ENCODE assay signal across 1 cellular context in genomic region chr5:172852490-172853354, GRCh38.
A peak's percentile ranks its signal among the peaks of the same experiment; 100 is the strongest.
TF ChIP-seq lines count a peak whose summit lies in the region.

No MANE protein-coding gene starts in this region.

TF ChIP-seq in HepG2, 621 proteins besides CTCF, POLR2A, EP300 and RAD21 (continued from another document and continues in another):
- TF ChIP-seq JUN (CRISPR knock-in tag; IDR thresholded peaks at IDR 0.05) (peak; percentile 86), ZNF317 (CRISPR knock-in tag; IDR thresholded peaks at IDR 0.05) (peak; percentile 66; the same call in 1 of the 2 replicates), RELA (CRISPR knock-in tag; IDR thresholded peaks at IDR 0.05) (no peak), ZNF761 (CRISPR knock-in tag; conservative IDR thresholded peaks at IDR 0.05) (peak; percentile 58; the same call in 1 of the 2 replicates), ZNF260 (CRISPR knock-in tag; IDR thresholded peaks at IDR 0.05; ENCODE audit: borderline replicate concordance, low read depth) (0 out of 2 replicates have a peak, but pooled peaks have one; percentile 27), THAP11 (CRISPR knock-in tag; IDR thresholded peaks at IDR 0.05) (peak; percentile 71; the same call in 1 of the 2 replicates), FOXA1 (IDR thresholded peaks at IDR 0.05) (no peak), FOXA1 (CRISPR knock-in tag; IDR thresholded peaks at IDR 0.05) (peak; percentile 53; the same call in 1 of the 2 replicates), ZNF382 (CRISPR knock-in tag; IDR thresholded peaks at IDR 0.05; ENCODE audit: borderline replicate concordance) (no peak), ETV6 (CRISPR knock-in tag; conservative IDR thresholded peaks at IDR 0.05) (no peak), AHDC1 (CRISPR knock-in tag; IDR thresholded peaks at IDR 0.05; ENCODE audit: borderline replicate concordance) (peak; percentile 89), GABPB1 (CRISPR knock-in tag; IDR thresholded peaks at IDR 0.05) (peak; percentile 45), AKNA (CRISPR knock-in tag; IDR thresholded peaks at IDR 0.05; ENCODE audit: borderline replicate concordance) (no peak), ZSCAN9 (CRISPR knock-in tag; IDR thresholded peaks at IDR 0.05; ENCODE audit: borderline replicate concordance) (peak; percentile 60; the same call in 1 of the 2 replicates), ZNF883 (CRISPR knock-in tag; IDR thresholded peaks at IDR 0.05; ENCODE audit: not compliant biosample characterization) (peak; percentile 64), ZNF224 (CRISPR knock-in tag; IDR thresholded peaks at IDR 0.05) (peak; percentile 64; the same call in 1 of the 2 replicates), ZNF775 (CRISPR knock-in tag; IDR thresholded peaks at IDR 0.05; ENCODE audit: borderline replicate concordance) (0 out of 2 replicates have a peak, but pooled peaks have one; percentile 38), CSRNP2 (CRISPR knock-in tag; conservative IDR thresholded peaks at IDR 0.05; ENCODE audit: low read depth) (no peak), LBX2 (CRISPR knock-in tag; IDR thresholded peaks at IDR 0.05; ENCODE audit: borderline replicate concordance) (0 out of 2 replicates have a peak, but pooled peaks have one; percentile 66), ZNF552 (CRISPR knock-in tag; IDR thresholded peaks at IDR 0.05; ENCODE audit: borderline replicate concordance) (peak; percentile 44; the same call in 1 of the 2 replicates), LCORL (IDR thresholded peaks at IDR 0.05) (no peak), LCORL (CRISPR knock-in tag; IDR thresholded peaks at IDR 0.05) (peak; percentile 99), ZNF580 (CRISPR knock-in tag; IDR thresholded peaks at IDR 0.05; ENCODE audit: borderline replicate concordance, low read depth) (no peak; the same call in 1 of the 2 replicates), RCOR2 (CRISPR knock-in tag; IDR thresholded peaks at IDR 0.05) (peak; percentile 92), MLX (CRISPR knock-in tag; IDR thresholded peaks at IDR 0.05) (peak; percentile 94), DNMT3B (CRISPR knock-in tag; conservative IDR thresholded peaks at IDR 0.05) (0 out of 2 replicates have a peak, but pooled peaks have one; percentile 76), MEIS2 (CRISPR knock-in tag; IDR thresholded peaks at IDR 0.05) (peak; percentile 88), ARID5B (CRISPR knock-in tag; IDR thresholded peaks at IDR 0.05) (peak; percentile 94), NR3C1 (CRISPR knock-in tag; IDR thresholded peaks at IDR 0.05) (no peak), KDM1A (CRISPR knock-in tag; IDR thresholded peaks at IDR 0.05) (peak; percentile 58; the same call in 1 of the 2 replicates), HDAC1 (CRISPR knock-in tag; IDR thresholded peaks at IDR 0.05) (peak; percentile 93), ZNF75D (CRISPR knock-in tag; IDR thresholded peaks at IDR 0.05; ENCODE audit: borderline replicate concordance) (no peak), CREM (IDR thresholded peaks at IDR 0.05) (peak; percentile 76), CREM (CRISPR knock-in tag; IDR thresholded peaks at IDR 0.05) (no peak), ZNF205 (CRISPR knock-in tag; IDR thresholded peaks at IDR 0.05) (0 out of 2 replicates have a peak, but pooled peaks have one; percentile 29), NFE2L2 (IDR thresholded peaks at IDR 0.05; ENCODE audit: low read length) (peak; percentile 29; the same call in 1 of the 2 replicates), STAT6 (CRISPR knock-in tag; IDR thresholded peaks at IDR 0.05; ENCODE audit: borderline replicate concordance) (0 out of 2 replicates have a peak, but pooled peaks have one; percentile 78), EED (CRISPR knock-in tag; IDR thresholded peaks at IDR 0.05) (no peak; the same call in 1 of the 2 replicates)
